In genomic region chr14:102505775-102506598, GRCh38 we compare ENCODE assay signal across 1 cellular context.
TF ChIP-seq lines count a peak whose summit lies in the region.

No MANE protein-coding gene starts in this region.

TF ChIP-seq in H1, 55 proteins besides CTCF, POLR2A, EP300 and RAD21 (continued from another document):
- TF ChIP-seq HDAC2 (IDR thresholded peaks at IDR 0.05; ENCODE audit: borderline replicate concordance in 1 of 2, low read depth in 2 of 2, low read length in 2 of 2) (no peak), POLR2AphosphoS5 (IDR thresholded peaks at IDR 0.05; ENCODE audit: low read depth, low read length) (no peak), CREB1 (IDR thresholded peaks at IDR 0.05) (no peak), NRF1 (IDR thresholded peaks at IDR 0.05; ENCODE audit: low read depth, low read length) (no peak), JUND (IDR thresholded peaks at IDR 0.05; ENCODE audit: low read length) (no peak), SAP30 (IDR thresholded peaks at IDR 0.05; ENCODE audit: insufficient read depth, insufficient replicate concordance, low read length) (no peak), SIRT6 (IDR thresholded peaks at IDR 0.05; ENCODE audit: low read length) (no peak), NANOG (IDR thresholded peaks at IDR 0.05; ENCODE audit: insufficient read depth, low read depth, low read length, poor library complexity, severe bottlenecking) (no peak), CTBP2 (IDR thresholded peaks at IDR 0.05; ENCODE audit: borderline replicate concordance, insufficient read depth, insufficient read length, low read length) (no peak), EZH2 (IDR thresholded peaks at IDR 0.05; ENCODE audit: low read depth, low read length, severe bottlenecking) (no peak)
- TF ChIP-seq, protein P1, sequence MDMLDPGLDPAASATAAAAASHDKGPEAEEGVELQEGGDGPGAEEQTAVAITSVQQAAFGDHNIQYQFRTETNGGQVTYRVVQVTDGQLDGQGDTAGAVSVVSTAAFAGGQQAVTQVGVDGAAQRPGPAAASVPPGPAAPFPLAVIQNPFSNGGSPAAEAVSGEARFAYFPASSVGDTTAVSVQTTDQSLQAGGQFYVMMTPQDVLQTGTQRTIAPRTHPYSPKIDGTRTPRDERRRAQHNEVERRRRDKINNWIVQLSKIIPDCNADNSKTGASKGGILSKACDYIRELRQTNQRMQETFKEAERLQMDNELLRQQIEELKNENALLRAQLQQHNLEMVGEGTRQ (IDR thresholded peaks at IDR 0.05; ENCODE audit: low read length), result no peak
